2 cellular contexts compared by ENCODE assay signal in genomic region chr14:31255918-31256317, GRCh38. TPM values are rescaled to one million over a fixed set of nuclear protein-coding genes. Genes with fewer than 3 reads are reported as not detected.
DNase-seq lines count a peak whose midpoint lies in the region; ATAC-seq, FAIRE-seq and TF ChIP-seq lines count a peak whose summit lies in the region.
"Not testable (repeated sequence)": the region's sequence is repeated elsewhere in the genome, so short reads cannot be mapped to it uniquely, and the experiment has no call there.

No MANE protein-coding gene starts in this region.

- CTCF ChIA-PET in H1 (lab: Charles Lee; ENCODE audit: partially characterized antibody): interaction anchor here (1.2 kb wide), 1 partner anchor 49 kb away, joined by 3 read pairs; the partner anchor contains the start of gene HECTD1
- CTCF ChIA-PET in HepG2 (lab: Yijun Ruan, JAX; ENCODE audit: low intra/inter-chr PET ratio, low total read pairs): not testable (repeated sequence)

- not testable (repeated sequence) for H2BK5ac ChIP-seq in H1 (ENCODE audit: low read depth, low read length)

- intact Hi-C loops in HepG2 (cut with micrococcal nuclease; ENCODE audit: unreplicated experiment): not testable (repeated sequence)

- not testable (repeated sequence) for H3K4me3 ChIP-seq in H1 (ENCODE audit: extremely low read depth in 1 of 4, insufficient read depth in 2 of 4, low read depth in 3 of 4, low read length in 4 of 4); HepG2 (replicated peaks in 1 of 3; ENCODE audit: insufficient read depth in 1 of 3, low read depth in 2 of 3, low read length in 3 of 3)

- H2BK15ac ChIP-seq in H1 (ENCODE audit: low read length): not testable (repeated sequence)

- not testable (repeated sequence) for H2BK12ac ChIP-seq in H1 (ENCODE audit: low read depth, low read length)

- H2BK120ac ChIP-seq in H1 (replicated peaks; ENCODE audit: low read depth, low read length): not testable (repeated sequence)

- H3K23me2 ChIP-seq in H1 (ENCODE audit: low read depth, low read length): not testable (repeated sequence)

- H4K91ac ChIP-seq in H1 (replicated peaks; ENCODE audit: insufficient read length, low read length): not testable (repeated sequence)

- H3K56ac ChIP-seq in H1 (replicated peaks; ENCODE audit: insufficient read length, low read depth, low read length): not testable (repeated sequence)

- H3K4me1 ChIP-seq in H1 (replicated peaks in 1 of 4; ENCODE audit: control insufficient read depth in 3 of 4, insufficient read depth in 4 of 4, low read length in 3 of 4): not testable (repeated sequence)
- H3K4me1 ChIP-seq in HepG2 (ENCODE audit: insufficient read depth, low read length): peaks cover 96% of the 10 kb centered on the region

- not testable (repeated sequence) for DNase-seq in H1 (ENCODE audit: low read depth in 1 of 2, low spot score in 2 of 2); HepG2 (ENCODE audit: low spot score)

- not testable (repeated sequence) for H3K27ac ChIP-seq in H1 (ENCODE audit: low read depth, low read length)
- H3K27ac ChIP-seq in HepG2 (ENCODE audit: extremely low read length, insufficient read depth, low read length): peak overlapping the region; percentile 5

- H4K20me1 ChIP-seq in H1 (replicated peaks in 1 of 2; ENCODE audit: control insufficient read depth in 1 of 2, insufficient read depth in 2 of 2, low read length in 2 of 2); HepG2 (ENCODE audit: insufficient read depth, low read length): not testable (repeated sequence)

- not testable (repeated sequence) for H3K27me3 ChIP-seq in H1 (replicated peaks in 1 of 4; ENCODE audit: control insufficient read depth in 3 of 4, extremely low read depth in 1 of 4, insufficient read depth in 3 of 4, low read length in 3 of 4); HepG2 (ENCODE audit: control insufficient read depth in 1 of 2, insufficient read depth in 2 of 2, low read length in 2 of 2)

- peak overlapping the region; percentile 51; the same call in 1 of the 2 replicates for H4K8ac ChIP-seq in H1 (ENCODE audit: extremely low read depth, insufficient read depth, low read length)

- not testable (repeated sequence) for H3K23ac ChIP-seq in H1 (ENCODE audit: insufficient read length)

- H3K9me3 ChIP-seq in H1 (ENCODE audit: insufficient read depth in 2 of 2, low read depth in 1 of 2, low read length in 1 of 2); HepG2 (ENCODE audit: low read length): not testable (repeated sequence)

- in situ Hi-C loops in HepG2 (cut with HindIII; ENCODE audit: extremely low pct_ligation_motif_present, low pct_unique_long_range_greater_than_20kb): not testable (repeated sequence)

- 92% methylated on average over 4 of the region's 4 CpGs; no CpG with 5 or more reads in 1 of the 2 experiments for WGBS in H1 (ENCODE audit: extremely low coverage in 1 of 2, insufficient coverage in 1 of 2, insufficient read length in 1 of 2, insufficient replicate concordance in 2 of 2, low coverage in 1 of 2, low lambda C conversion rate in 2 of 2, missing lambda C conversion rate in 1 of 2), 2 experiments
- WGBS in HepG2 (ENCODE audit: low lambda C conversion rate): 95% methylated on average over 4 of the region's 4 CpGs

- not testable (repeated sequence) for H2AK5ac ChIP-seq in H1 (ENCODE audit: low read depth, low read length)

- H3K18ac ChIP-seq in H1 (ENCODE audit: extremely low read depth, low read length): not testable (repeated sequence)

- not testable (repeated sequence) for H2BK20ac ChIP-seq in H1 (ENCODE audit: low read length)

- H3K79me2 ChIP-seq in H1 (ENCODE audit: control insufficient read depth in 1 of 2, insufficient read depth in 2 of 2, low read length in 2 of 2); HepG2 (ENCODE audit: insufficient read depth, low read length): not testable (repeated sequence)

- not testable (repeated sequence) for H3K36me3 ChIP-seq in H1 (ENCODE audit: control insufficient read depth in 2 of 4, insufficient read depth in 4 of 4, low read length in 3 of 4); HepG2 (replicated peaks in 1 of 2; ENCODE audit: control insufficient read depth in 1 of 2, insufficient read depth in 2 of 2, low read length in 2 of 2)

- not testable (repeated sequence) for BruUV-seq in HepG2 (replicated peaks; lab: Mats Ljungman, UMichigan)

- not testable (repeated sequence) for TF ChIP-seq POLR2A in H1 (IDR thresholded peaks at IDR 0.05; ENCODE audit: control extremely low read depth in 1 of 2, low read depth in 2 of 2, low read length in 2 of 2); HepG2 (IDR thresholded peaks at IDR 0.05; ENCODE audit: insufficient read depth in 1 of 2, low read depth in 2 of 2, low read length in 2 of 2)

- not testable (repeated sequence) for H3K9ac ChIP-seq in H1 (replicated peaks in 1 of 4; ENCODE audit: extremely low read depth in 1 of 4, low read depth in 3 of 4, low read length in 3 of 4); HepG2 (ENCODE audit: insufficient read depth, low read depth, low read length)

- not testable (repeated sequence) for H3K79me1 ChIP-seq in H1 (ENCODE audit: low read depth, low read length)

- not testable (repeated sequence) for TF ChIP-seq CTCF in H1 (IDR thresholded peaks at IDR 0.05; ENCODE audit: control extremely low read depth in 1 of 3, insufficient read depth in 1 of 3, low read depth in 1 of 3, low read length in 3 of 3); HepG2 (CRISPR knock-in tag; IDR thresholded peaks at IDR 0.05)

- FAIRE-seq in H1 (lab: Jason Lieb, UNC); HepG2 (lab: Jason Lieb, UNC): not testable (repeated sequence)

- not testable (repeated sequence) for H3K4ac ChIP-seq in H1 (replicated peaks; ENCODE audit: insufficient read length, low read depth, low read length)

- TF ChIP-seq EP300 in H1 (IDR thresholded peaks at IDR 0.05; ENCODE audit: borderline replicate concordance in 1 of 2, low read depth in 2 of 2, low read length in 2 of 2); HepG2 (IDR thresholded peaks at IDR 0.05; ENCODE audit: low read depth in 2 of 2, low read length in 2 of 2); HepG2 (CRISPR knock-in tag; IDR thresholded peaks at IDR 0.05; ENCODE audit: borderline replicate concordance): not testable (repeated sequence)

- POLR2A ChIA-PET in H1 (lab: Charles Lee; ENCODE audit: partially characterized antibody): not testable (repeated sequence)
- POLR2A ChIA-PET in HepG2 (lab: Yijun Ruan, JAX): interaction anchor here (1.0 to 14.8 kb wide), 4 partner anchors 8 to 48 kb away, joined by 3 to 323 read pairs (median 63); partner anchors contain the start of gene HECTD1

- H3K14ac ChIP-seq in H1 (ENCODE audit: insufficient read length): not testable (repeated sequence)

- not testable (repeated sequence) for ATAC-seq in HepG2

- not testable (repeated sequence) for H2AFZ ChIP-seq in H1 (ENCODE audit: low read length); HepG2 (ENCODE audit: low read length)

- H4K5ac ChIP-seq in H1 (ENCODE audit: insufficient read length, low read depth, low read length): not testable (repeated sequence)

- not testable (repeated sequence) for TF ChIP-seq RAD21 in H1 (IDR thresholded peaks at IDR 0.05 in 1 of 2, conservative IDR thresholded peaks at IDR 0.05 in 1 of 2; ENCODE audit: low read depth in 2 of 2, low read length in 2 of 2); HepG2 (CRISPR knock-in tag; IDR thresholded peaks at IDR 0.05)

- H3K4me2 ChIP-seq in H1 (ENCODE audit: insufficient read depth in 1 of 2, low read depth in 2 of 2, low read length in 2 of 2); HepG2 (ENCODE audit: low read depth, low read length): not testable (repeated sequence)

TF ChIP-seq in HepG2, 621 proteins besides CTCF, POLR2A, EP300 and RAD21 (continues in another document):
- TF ChIP-seq ZSCAN12 (CRISPR knock-in tag; IDR thresholded peaks at IDR 0.05): 0 out of 2 replicates have a peak, but pooled peaks have one; percentile 6

RNA-seq across cellular contexts. Expression of gene HECTD1, which starts 48.3 kb away (rescaled TPM):
- 105 and 110 TPM in 2 replicates for total RNA-seq in H1 (2021; fragmentation: NEBNext Ultra II Directional; extraction: Animal tissue kit (Norgen Biotek cat#: 25700))
- polyA plus RNA-seq in H1 (2011; rRNA removed) (28.4 and 44.7 TPM in 2 replicates), HepG2 (2011; rRNA removed) (251 and 312 TPM in 2 replicates)
- polyA plus RNA-seq in H1 (2011; cell fraction: cytosol; rRNA removed): 45.2 TPM
- polyA plus RNA-seq in H1 (2011; cell fraction: nucleus; rRNA removed): 66.7 TPM
- polyA plus RNA-seq in H1 (2012, experiment 1 of 2): 40.4 to 57.9 TPM (median 52.3 TPM) in 4 replicates
- polyA plus RNA-seq in H1 (2012, experiment 2 of 2): 3.0 TPM
- 48.3 TPM for polyA plus RNA-seq in H1 (2013, experiment 1 of 2)
- polyA plus RNA-seq in H1 (2013, experiment 2 of 2): 49.3 TPM
- polyA minus RNA-seq in H1 (2011; rRNA and poly(A)+ RNA removed): 224 and 290 TPM in 2 replicates
- polyA minus RNA-seq in H1 (2011; cell fraction: cytosol; rRNA and poly(A)+ RNA removed): 72.8 TPM
- polyA minus RNA-seq in H1 (2011; cell fraction: nucleus; rRNA and poly(A)+ RNA removed): 179 TPM
- total RNA-seq in HepG2 (2016; rRNA removed; fragmentation: Illumina TruSeq; extraction: Trizol): 560 and 761 TPM in 2 replicates
- 152 and 185 TPM in 2 replicates for total RNA-seq in HepG2 (2016; cell fraction: cytosol; rRNA removed; fragmentation: Illumina TruSeq; extraction: Trizol; ENCODE audit: low read depth)
- total RNA-seq in HepG2 (2016; cell fraction: insoluble cytoplasmic fraction; rRNA removed; fragmentation: Illumina TruSeq; extraction: Trizol): 547 and 739 TPM in 2 replicates
- total RNA-seq in HepG2 (2016; cell fraction: membrane; rRNA removed; fragmentation: Illumina TruSeq; extraction: Trizol): 193 and 217 TPM in 2 replicates
- 529 and 592 TPM in 2 replicates for total RNA-seq in HepG2 (2016; cell fraction: nucleus; rRNA removed; fragmentation: Illumina TruSeq; extraction: Trizol)
- 136 and 176 TPM in 2 replicates for polyA plus RNA-seq in HepG2 (2011; cell fraction: cytosol; rRNA removed)
- 261 and 311 TPM in 2 replicates for polyA plus RNA-seq in HepG2 (2011; cell fraction: nucleus; rRNA removed)
- 201 and 210 TPM in 2 replicates for polyA plus RNA-seq in HepG2 (2012)
- 18.3 and 18.5 TPM in 2 replicates for polyA plus RNA-seq in HepG2 (2016; cell fraction: cytosol; fragmentation: Illumina TruSeq; extraction: Trizol; ENCODE audit: low read depth)
- 345 and 361 TPM in 2 replicates for polyA plus RNA-seq in HepG2 (2016; cell fraction: insoluble cytoplasmic fraction; fragmentation: Illumina TruSeq; extraction: Trizol; ENCODE audit: low read depth)
- 42.8 and 42.9 TPM in 2 replicates for polyA plus RNA-seq in HepG2 (2016; cell fraction: membrane; fragmentation: Illumina TruSeq; extraction: Trizol; ENCODE audit: low read depth)
- polyA plus RNA-seq in HepG2 (2016; cell fraction: nucleus; fragmentation: Illumina TruSeq; extraction: Trizol; ENCODE audit: insufficient read depth, low read depth): 433 and 489 TPM in 2 replicates
- 372 and 1,089 TPM in 2 replicates for polyA minus RNA-seq in HepG2 (2011; rRNA and poly(A)+ RNA removed; ENCODE audit: low replicate concordance)
- polyA minus RNA-seq in HepG2 (2011; cell fraction: cytosol; rRNA and poly(A)+ RNA removed): 426 and 459 TPM in 2 replicates
- 772 and 919 TPM in 2 replicates for polyA minus RNA-seq in HepG2 (2011; cell fraction: nucleus; rRNA and poly(A)+ RNA removed)
